Comparison of ENCODE assay signal across 10 cellular contexts in genomic region chr3:11567516-11568467, GRCh38.
DNase-seq lines count a peak whose midpoint lies in the region; ATAC-seq and TF ChIP-seq lines count a peak whose summit lies in the region.
"Had no signal": no experiment of that assay in that cellular context is flagged by ENCODE, and none has a peak within 500 bp of the region (broad histone marks: within the 10 kb centered on the region; RNA-seq: fewer than 3 reads in every experiment).

No MANE protein-coding gene starts in this region.

- H3K27me3 ChIP-seq in mucosa of stomach (ENCODE audit: control insufficient read depth, insufficient read depth, low read length), result no peaks in the 10 kb centered on the region
- no peaks in the 10 kb centered on the region for H3K27me3 ChIP-seq in uterus

- DNase-seq in cardiac septum (ENCODE audit: low spot score) (peak; percentile 54), left ventricle myocardium superior (no peak), choroid plexus epithelial cell (ENCODE audit: low read depth) (peak; percentile 71), uterus (peak in 1 of 2 donors; percentile 50), NCI-H69 (lab: John Stamatoyannopoulos, UW) (no peak)
- DNase-seq: CD8-positive, alpha-beta memory T cell; SHP77 had no signal

- H3K4me1 ChIP-seq in mucosa of stomach (ENCODE audit: control insufficient read depth, insufficient read depth, low read length), result peaks cover 20% of the 10 kb centered on the region
- peaks cover 0 to 8% of the 10 kb centered on the region in 2 donors for H3K4me1 ChIP-seq in uterus

- H3K9ac ChIP-seq in mucosa of stomach (ENCODE audit: low read length), result peak overlapping the region; percentile 45

- H3K4me3 ChIP-seq in choroid plexus epithelial cell (ENCODE audit: low read depth, low read length), result peak overlapping the region; percentile 40
- H3K4me3 ChIP-seq in mucosa of stomach (ENCODE audit: low read length), result no peak overlapping the region
- H3K4me3 ChIP-seq in uterus, result peak overlapping the region in 1 of 2 donors; percentile 25

- H3K9me3 ChIP-seq in mucosa of stomach (ENCODE audit: control insufficient read depth, low read length), result no peaks in the 10 kb centered on the region
- no peaks in the 10 kb centered on the region for H3K9me3 ChIP-seq in uterus

- intact Hi-C loops in cardiac septum (cut with DNase I), result loop anchor here (1.0 to 10.0 kb wide), 4 partner anchors 76 to 237 kb away; partner anchors contain the start of gene VGLL4
- intact Hi-C loops in left ventricle myocardium superior (cut with micrococcal nuclease), result no loop called here
- intact Hi-C loops in uterus (cut with DNase I; ENCODE audit: low total_unique reads), result no loop called here

- TF ChIP-seq CTCF in choroid plexus epithelial cell (conservative IDR thresholded peaks at IDR 0.05; ENCODE audit: low read depth, low read length) (no peak), uterus (IDR thresholded peaks at IDR 0.05) (no peak)

- TF ChIP-seq POLR2A in uterus (IDR thresholded peaks at IDR 0.05), result no peak

- no peak for ATAC-seq in left ventricle myocardium superior
- ATAC-seq in HG03457 (IDR thresholded peaks at IDR 0.05; ENCODE audit: unreplicated experiment), result no peak
- ATAC-seq in GM21381 (IDR thresholded peaks at IDR 0.05; ENCODE audit: unreplicated experiment), result no peak

- peak overlapping the region; percentile 90 to 91 for H3K27ac ChIP-seq in uterus

- no peaks in the 10 kb centered on the region for H3K36me3 ChIP-seq in mucosa of stomach (ENCODE audit: control insufficient read depth, insufficient read depth, low read length)
- no peaks in the 10 kb centered on the region for H3K36me3 ChIP-seq in uterus

Comparison
In these comparisons a context has a peak if more than half of its experiments do, and no peak if none do; other contexts are left out.
1. DNase-seq: peak in cardiac septum (single experiment) and choroid plexus epithelial cell (single experiment); none in left ventricle myocardium superior (single experiment) and NCI-H69 (single experiment).